Comparison of ENCODE assay signal across 20 cellular contexts in the genomic region with DNA sequence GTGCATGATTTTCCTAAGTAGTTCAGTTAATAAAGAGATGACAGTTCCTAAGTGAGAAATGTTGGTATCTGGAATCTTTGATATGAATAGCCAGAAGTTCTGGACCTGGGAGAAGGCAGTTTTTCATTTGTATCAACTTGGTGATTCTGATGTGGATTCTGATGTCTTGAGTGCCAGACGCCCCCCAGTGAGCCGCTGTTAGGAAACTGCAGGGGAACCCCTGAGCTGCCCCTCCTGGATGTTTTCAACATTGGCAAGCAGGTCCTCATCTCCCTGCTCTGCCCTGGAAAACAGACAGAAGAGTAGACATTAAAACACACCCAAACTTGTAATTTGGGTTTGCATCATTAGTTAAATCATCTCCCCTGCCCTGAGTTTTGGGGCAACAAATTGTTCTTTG. TPM values are rescaled to one million over a fixed set of nuclear protein-coding genes. Genes with fewer than 3 reads are reported as not detected.
DNase-seq lines count a peak whose midpoint lies in the region; ATAC-seq and TF ChIP-seq lines count a peak whose summit lies in the region.
"Had no signal": no experiment of that assay in that cellular context is flagged by ENCODE, and none has a peak within 500 bp of the region (broad histone marks: within the 10 kb centered on the region; RNA-seq: fewer than 3 reads in every experiment).

No MANE protein-coding gene starts in this region.

- peaks cover 40 to 89% (median 70%) of the 10 kb centered on the region in 4 donors for H3K36me3 ChIP-seq in esophagus muscularis mucosa
- H3K36me3 ChIP-seq in mesodermal cell (ENCODE audit: control insufficient read depth, insufficient read depth, low read length): peaks cover 82% of the 10 kb centered on the region
- H3K36me3 ChIP-seq in upper lobe of left lung: peaks cover 38 to 92% (median 60%) of the 10 kb centered on the region in 4 donors
- peaks cover 8% of the 10 kb centered on the region for H3K36me3 ChIP-seq in Caco-2 (ENCODE audit: control insufficient read depth, insufficient read depth, low read length)

- H3K27ac ChIP-seq in esophagus muscularis mucosa (replicated peaks in 1 of 4) (peak overlapping the region in 3 of 4 donors; percentile 14 to 95 (median 34)), mesodermal cell (ENCODE audit: low read depth, low read length, severe bottlenecking) (peak overlapping the region; percentile 24), upper lobe of left lung (peak overlapping the region; percentile 36 to 99 (median 68))

- peaks cover 21% of the 10 kb centered on the region for H3K4me1 Mint-ChIP-seq in activated naive CD8-positive, alpha-beta T cell (ENCODE audit: low read depth)
- peaks cover 33% of the 10 kb centered on the region for H3K4me1 Mint-ChIP-seq in activated naive CD8-positive, alpha-beta T cell treated with anti-CD3 and anti-CD28 coated beads, Interleukin-2, amount 50 U/mL, for 24 hours
- peaks cover 2 to 14% of the 10 kb centered on the region in 2 donors for H3K4me1 Mint-ChIP-seq in stimulated activated naive B cell treated with anti-CD40 and anti-IgM and Interleukin-4, amounts not matched to agents 10 μg/mL and 1 μg/mL and 100 μg/mL, for 72 hours
- H3K4me1 Mint-ChIP-seq in Caco-2 (ENCODE audit: low read depth, unreplicated experiment): peaks cover 5% of the 10 kb centered on the region

- peak overlapping the region; percentile 46 for H3K27ac Mint-ChIP-seq in activated naive CD8-positive, alpha-beta T cell
- H3K27ac Mint-ChIP-seq in activated naive CD8-positive, alpha-beta T cell treated with anti-CD3 and anti-CD28 coated beads, Interleukin-2, amount 50 U/mL, for 24 hours: no peak overlapping the region
- H3K27ac Mint-ChIP-seq in stimulated activated naive B cell treated with anti-CD40 and anti-IgM and Interleukin-4, amounts not matched to agents 10 μg/mL and 1 μg/mL and 100 μg/mL, for 72 hours: no peak overlapping the region
- no peak overlapping the region for H3K27ac Mint-ChIP-seq in Caco-2 (ENCODE audit: unreplicated experiment)
- H3K27ac Mint-ChIP-seq: activated naive CD8-positive, alpha-beta T cell treated with anti-CD3 and anti-CD28 coated beads for 36 hours; naive thymus-derived CD4-positive, alpha-beta T cell had no signal

- WGBS in esophagus muscularis mucosa: 66% methylated on average over 2 of the region's 2 CpGs
- WGBS in mesodermal cell (ENCODE audit: insufficient coverage in 2 of 2), 2 experiments: 39 to 62% methylated on average over 2 of the region's 2 CpGs
- WGBS in upper lobe of left lung, 2 donors: 60 to 68% methylated on average over 2 of the region's 2 CpGs

- no peak for ATAC-seq in activated naive CD8-positive, alpha-beta T cell treated with anti-CD3 and anti-CD28 coated beads, Interleukin-2, amount 50 U/mL, for 24 hours
- ATAC-seq in upper lobe of left lung (ENCODE audit: low FRiP score in 2 of 2): no peak
- no peak for ATAC-seq in stimulated activated naive B cell treated with anti-CD40 and anti-IgM and Interleukin-4, amounts not matched to agents 10 μg/mL and 1 μg/mL and 100 μg/mL, for 72 hours (replicated peaks)
- ATAC-seq: activated T-cell treated with anti-CD3 and anti-CD28 coated beads, Interleukin-2, amount 50 U/mL, for 4 hours; naive thymus-derived CD4-positive, alpha-beta T cell had no signal

- no peaks in the 10 kb centered on the region for H3K27me3 ChIP-seq in esophagus muscularis mucosa
- no peaks in the 10 kb centered on the region for H3K27me3 ChIP-seq in upper lobe of left lung
- no peaks in the 10 kb centered on the region for H3K27me3 ChIP-seq in Caco-2 (replicated peaks; ENCODE audit: control insufficient read depth, insufficient read depth, low read length)

- H3K9me3 Mint-ChIP-seq in activated naive CD8-positive, alpha-beta T cell (ENCODE audit: low read depth): no peaks in the 10 kb centered on the region
- no peaks in the 10 kb centered on the region for H3K9me3 Mint-ChIP-seq in activated naive CD8-positive, alpha-beta T cell treated with anti-CD3 and anti-CD28 coated beads, Interleukin-2, amount 50 U/mL, for 24 hours
- peaks cover 0 to 3% of the 10 kb centered on the region in 2 donors for H3K9me3 Mint-ChIP-seq in stimulated activated naive B cell treated with anti-CD40 and anti-IgM and Interleukin-4, amounts not matched to agents 10 μg/mL and 1 μg/mL and 100 μg/mL, for 72 hours
- H3K9me3 Mint-ChIP-seq in Caco-2 (ENCODE audit: unreplicated experiment): no peaks in the 10 kb centered on the region
- H3K9me3 Mint-ChIP-seq: activated naive CD8-positive, alpha-beta T cell treated with anti-CD3 and anti-CD28 coated beads for 36 hours; activated T-cell treated with anti-CD3 and anti-CD28 coated beads, Interleukin-2, amount 50 U/mL, for 4 hours; naive thymus-derived CD4-positive, alpha-beta T cell had no signal

- POLR2A ChIA-PET in Caco-2 (lab: Charles Lee): no interaction called here

- H3K27me3 Mint-ChIP-seq in activated naive CD8-positive, alpha-beta T cell: no peaks in the 10 kb centered on the region
- H3K27me3 Mint-ChIP-seq in activated naive CD8-positive, alpha-beta T cell treated with anti-CD3 and anti-CD28 coated beads, Interleukin-2, amount 50 U/mL, for 24 hours: no peaks in the 10 kb centered on the region
- H3K27me3 Mint-ChIP-seq in stimulated activated naive B cell treated with anti-CD40 and anti-IgM and Interleukin-4, amounts not matched to agents 10 μg/mL and 1 μg/mL and 100 μg/mL, for 72 hours: no peaks in the 10 kb centered on the region
- no peaks in the 10 kb centered on the region for H3K27me3 Mint-ChIP-seq in Caco-2 (ENCODE audit: insufficient read depth, unreplicated experiment)
- H3K27me3 Mint-ChIP-seq: activated naive CD8-positive, alpha-beta T cell treated with anti-CD3 and anti-CD28 coated beads for 36 hours; naive thymus-derived CD4-positive, alpha-beta T cell had no signal

- TF ChIP-seq EP300 in esophagus muscularis mucosa (IDR thresholded peaks at IDR 0.05) (no peak), upper lobe of left lung (IDR thresholded peaks at IDR 0.05) (no peak)

- DNase-seq in activated naive CD8-positive, alpha-beta T cell treated with anti-CD3 and anti-CD28 coated beads, Interleukin-2, amount 50 U/mL, for 24 hours: no peak
- DNase-seq in esophagus muscularis mucosa (ENCODE audit: extremely low spot score) (no peak), upper lobe of left lung (no peak), NCI-H510A treated with DMSO at 0.1 percent for 48 hours (lab: John Stamatoyannopoulos, UW) (no peak), Caco-2 (no peak)
- DNase-seq in stimulated activated naive B cell treated with anti-CD40 and anti-IgM and Interleukin-4, amounts not matched to agents 10 μg/mL and 1 μg/mL and 100 μg/mL, for 72 hours: no peak
- DNase-seq: 8988T; activated CD4-positive, alpha-beta T cell treated with anti-CD3 and anti-CD28 coated beads, Interleukin-2, amount 50 U/mL, for 4 hours; activated naive CD8-positive, alpha-beta T cell treated with anti-CD3 and anti-CD28 coated beads for 36 hours; activated T-cell treated with anti-CD3 and anti-CD28 coated beads, Interleukin-2, amount 50 U/mL, for 4 hours; C1 segment of cervical spinal cord; DMS79; naive thymus-derived CD4-positive, alpha-beta T cell; NCI-H1694 treated with DMSO at 0.1 percent for 48 hours; NCI-H510A; posterior cingulate gyrus; SK-N-SH; substantia nigra had no signal

- intact Hi-C loops in esophagus muscularis mucosa (cut with DNase I): no loop called here
- intact Hi-C loops in Caco-2 (cut with micrococcal nuclease; ENCODE audit: unreplicated experiment): no loop called here

- H3K4me3 Mint-ChIP-seq in activated naive CD8-positive, alpha-beta T cell: no peak overlapping the region
- H3K4me3 Mint-ChIP-seq in activated naive CD8-positive, alpha-beta T cell treated with anti-CD3 and anti-CD28 coated beads, Interleukin-2, amount 50 U/mL, for 24 hours: no peak overlapping the region
- no peak overlapping the region for H3K4me3 Mint-ChIP-seq in stimulated activated naive B cell treated with anti-CD40 and anti-IgM and Interleukin-4, amounts not matched to agents 10 μg/mL and 1 μg/mL and 100 μg/mL, for 72 hours
- H3K4me3 Mint-ChIP-seq in Caco-2 (ENCODE audit: unreplicated experiment): no peak overlapping the region
- H3K4me3 Mint-ChIP-seq: activated naive CD8-positive, alpha-beta T cell treated with anti-CD3 and anti-CD28 coated beads for 36 hours; activated T-cell treated with anti-CD3 and anti-CD28 coated beads, Interleukin-2, amount 50 U/mL, for 4 hours; naive thymus-derived CD4-positive, alpha-beta T cell had no signal

- no TSS peak for BruUV-seq in Caco-2 (replicated peaks; lab: Mats Ljungman, UMichigan)

- TF ChIP-seq POLR2A in esophagus muscularis mucosa (IDR thresholded peaks at IDR 0.05; ENCODE audit: low read depth) (no peak), upper lobe of left lung (IDR thresholded peaks at IDR 0.05) (no peak)

- no peaks in the 10 kb centered on the region for H3K9me3 ChIP-seq in esophagus muscularis mucosa
- H3K9me3 ChIP-seq in mesodermal cell (ENCODE audit: control insufficient read depth, low read length): no peaks in the 10 kb centered on the region
- no peaks in the 10 kb centered on the region for H3K9me3 ChIP-seq in upper lobe of left lung
- no peaks in the 10 kb centered on the region for H3K9me3 ChIP-seq in Caco-2
- H3K9me3 ChIP-seq: SK-N-SH had no signal

- peaks cover 15 to 61% (median 50%) of the 10 kb centered on the region in 4 donors for H3K4me1 ChIP-seq in esophagus muscularis mucosa
- peaks cover 24% of the 10 kb centered on the region for H3K4me1 ChIP-seq in mesodermal cell (ENCODE audit: control insufficient read depth, insufficient read depth, low read length, poor library complexity, severe bottlenecking)
- peaks cover 52 to 72% (median 58%) of the 10 kb centered on the region in 4 donors for H3K4me1 ChIP-seq in upper lobe of left lung
- H3K4me1 ChIP-seq in Caco-2: no peaks in the 10 kb centered on the region

- H3K36me3 Mint-ChIP-seq in activated naive CD8-positive, alpha-beta T cell: peaks cover 32% of the 10 kb centered on the region
- H3K36me3 Mint-ChIP-seq in activated naive CD8-positive, alpha-beta T cell treated with anti-CD3 and anti-CD28 coated beads, Interleukin-2, amount 50 U/mL, for 24 hours (ENCODE audit: low read depth): peaks cover 79% of the 10 kb centered on the region
- peaks cover 21 to 45% of the 10 kb centered on the region in 2 donors for H3K36me3 Mint-ChIP-seq in stimulated activated naive B cell treated with anti-CD40 and anti-IgM and Interleukin-4, amounts not matched to agents 10 μg/mL and 1 μg/mL and 100 μg/mL, for 72 hours
- peaks cover 88% of the 10 kb centered on the region for H3K36me3 Mint-ChIP-seq in Caco-2 (ENCODE audit: insufficient read depth, unreplicated experiment)

- H3K4me3 ChIP-seq in esophagus muscularis mucosa (no peak overlapping the region), mesodermal cell (ENCODE audit: extremely low read depth, insufficient read depth, low read length, poor library complexity, severe bottlenecking) (no peak overlapping the region), upper lobe of left lung (peak overlapping the region in 1 of 4 donors; percentile 84), Caco-2 (ENCODE audit: low read depth, low read length) (no peak overlapping the region)

- CTCF ChIA-PET in Caco-2 (lab: Charles Lee): no interaction called here

- TF ChIP-seq CTCF in esophagus muscularis mucosa (IDR thresholded peaks at IDR 0.05) (no peak), upper lobe of left lung (IDR thresholded peaks at IDR 0.05) (no peak), Caco-2 (IDR thresholded peaks at IDR 0.05; ENCODE audit: insufficient read depth in 1 of 2, low read depth in 1 of 2, low read length in 1 of 2, severe bottlenecking in 1 of 2, unreplicated experiment in 1 of 2) (no peak)

RNA-seq across cellular contexts. Expression of a gene that starts 7.4 kb away (rescaled TPM):
- total RNA-seq in esophagus muscularis mucosa (100 to 1,000 TPM in 1 of 4 donors, 10 to 100 TPM in 3; 31.1 to 175 (median 63.8) TPM), upper lobe of left lung (100 to 1,000 TPM in 5 of 6 donors, 10 to 100 TPM in 1; 70.2 to 215 (median 143) TPM), Caco-2 (2022) (20.4 and 26.9 TPM in 2 replicates)
- 22.4 TPM for polyA plus RNA-seq in mesodermal cell (2013, experiment 1 of 2)
- 20.2 TPM for polyA plus RNA-seq in mesodermal cell (2013, experiment 2 of 2)
